Comparison of ENCODE assay signal across 11 cellular contexts in the genomic region with DNA sequence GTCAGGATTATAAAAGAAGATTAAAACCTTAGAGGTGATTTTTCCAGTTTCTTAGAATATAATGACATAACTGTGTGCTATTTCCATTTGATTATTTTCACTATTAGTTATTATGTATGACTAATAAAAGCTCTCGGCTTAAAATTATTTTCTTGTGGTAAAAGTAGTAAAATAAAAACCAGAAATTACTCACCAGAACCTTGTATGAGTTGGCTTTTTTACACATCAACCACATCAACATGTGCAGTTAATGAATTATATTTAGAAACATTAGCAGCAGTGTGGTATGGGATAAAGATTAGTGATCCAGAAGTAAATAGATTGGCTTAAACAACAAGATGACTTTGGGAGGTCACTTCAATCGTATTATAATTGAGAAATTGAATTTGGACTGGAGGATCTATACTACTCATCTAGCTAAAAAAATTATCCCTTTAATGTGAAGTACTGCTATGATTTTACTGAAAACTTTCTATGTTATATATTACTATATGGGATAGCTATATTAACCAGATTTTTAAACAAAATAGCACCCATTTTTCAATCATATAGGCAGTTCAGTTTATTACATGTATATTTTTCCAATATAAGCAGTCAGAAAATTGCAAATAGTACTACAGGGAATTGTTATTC. TPM values are rescaled to one million over a fixed set of nuclear protein-coding genes. Genes with fewer than 3 reads are reported as not detected.
DNase-seq lines count a peak whose midpoint lies in the region; ATAC-seq lines count a peak whose summit lies in the region.
"Had no signal": no experiment of that assay in that cellular context is flagged by ENCODE, and none has a peak within 500 bp of the region (broad histone marks: within the 10 kb centered on the region; RNA-seq: fewer than 3 reads in every experiment).

No MANE protein-coding gene starts in this region.

- ATAC-seq in GM18511 (IDR thresholded peaks at IDR 0.05; ENCODE audit: unreplicated experiment): peak; percentile 82

- peak; percentile 68 for DNase-seq in HCEC 1CT
- peak; percentile 26 for DNase-seq in HT1080 (ENCODE audit: low read depth)
- DNase-seq in myocyte (ENCODE audit: low read depth): peak; percentile 61
- no peak for DNase-seq in NCI-H1417 treated with DMSO at 0.1 percent for 48 hours (lab: John Stamatoyannopoulos, UW)
- DNase-seq in NCI-H2227 treated with DMSO at 0.1 percent for 48 hours (lab: John Stamatoyannopoulos, UW): no peak
- no peak for DNase-seq in stimulated activated CD4-positive, alpha-beta T cell treated with anti-CD3 and anti-CD28 coated beads, Interleukin-4, amount 100 ng/mL, for 1 hour
- no peak for DNase-seq in activated gamma-delta T cell (lab: John Stamatoyannopoulos, UW)
- DNase-seq: activated CD4-positive, alpha-beta T cell treated with anti-CD3 and anti-CD28 coated beads, Interleukin-2, amount 50 U/mL, for 48 hours; NCI-H2171 treated with DMSO at 0.1 percent for 48 hours had no signal

RNA-seq across cellular contexts. Expression of gene BCO2, which starts 2.8 kb away (rescaled TPM):
- 0.17 and 0.19 TPM in 2 replicates for total RNA-seq in HT1080 (2014; rRNA removed; shearing (Covaris generic))
- 0.27 and 1.5 TPM in 2 replicates for polyA plus RNA-seq in HT1080 (2015; cell fraction: cytosol; rRNA removed)
- polyA plus RNA-seq in HT1080 (2015; cell fraction: nucleus; rRNA removed): 3.9 and 4.7 TPM in 2 replicates
- total RNA-seq in myocyte: 0.80 and 0.99 TPM in 2 replicates
- 0.40 TPM for polyA plus RNA-seq in myocyte (2012)

RNA-seq across cellular contexts. Expression of gene TEX12, which starts 5.3 kb away (rescaled TPM):
- 0.94 TPM in 1 of 2 replicates, not detected in the other for total RNA-seq in HT1080 (2014; rRNA removed; shearing (Covaris generic))
- polyA plus RNA-seq in HT1080 (2015; cell fraction: cytosol; rRNA removed): 0.23 and 0.46 TPM in 2 replicates
- polyA plus RNA-seq in HT1080 (2015; cell fraction: nucleus; rRNA removed): 0.32 and 0.35 TPM in 2 replicates
- not detected in 2 replicates for total RNA-seq in myocyte
- polyA plus RNA-seq in myocyte (2012): not detected
- polyA plus RNA-seq: adipose tissue had no signal

RNA-seq across cellular contexts. Expression of gene IL18, which starts 8.6 kb away (rescaled TPM):
- 0.32 TPM in 1 of 2 replicates, not detected in the other for total RNA-seq in HT1080 (2014; rRNA removed; shearing (Covaris generic))
- polyA plus RNA-seq in HT1080 (2015; cell fraction: cytosol; rRNA removed): 0.21 and 0.74 TPM in 2 replicates
- polyA plus RNA-seq in HT1080 (2015; cell fraction: nucleus; rRNA removed): 0.58 TPM in 1 of 2 replicates, not detected in the other
- total RNA-seq in myocyte: not detected in 2 replicates
- polyA plus RNA-seq in myocyte (2012): 0.30 TPM

RNA-seq across cellular contexts. Expression of gene PTS, which starts 53.8 kb away (rescaled TPM):
- 54.8 and 64.6 TPM in 2 replicates for total RNA-seq in HT1080 (2014; rRNA removed; shearing (Covaris generic))
- 30.7 and 36.3 TPM in 2 replicates for polyA plus RNA-seq in HT1080 (2015; cell fraction: cytosol; rRNA removed)
- 52.4 and 55.0 TPM in 2 replicates for polyA plus RNA-seq in HT1080 (2015; cell fraction: nucleus; rRNA removed)
- total RNA-seq in myocyte: 27.9 and 32.8 TPM in 2 replicates
- polyA plus RNA-seq in myocyte (2012): 45.8 TPM

Comparison
In these comparisons a context has a peak if more than half of its experiments do, and no peak if none do; other contexts are left out.
1. DNase-seq: peak in HCEC 1CT (single experiment), HT1080 (single experiment) and myocyte (single experiment); none in NCI-H1417 treated with DMSO at 0.1 percent for 48 hours (single experiment), NCI-H2227 treated with DMSO at 0.1 percent for 48 hours (single experiment), stimulated activated CD4-positive, alpha-beta T cell treated with anti-CD3 and anti-CD28 coated beads, Interleukin-4, amount 100 ng/mL, for 1 hour (single experiment) and activated gamma-delta T cell (single experiment).